ENCODE assay signal across 13 cellular contexts in genomic region chr3:40972350-40972749, GRCh38.
DNase-seq lines count a peak whose midpoint lies in the region; ATAC-seq, FAIRE-seq and TF ChIP-seq lines count a peak whose summit lies in the region.
"Had no signal": no experiment of that assay in that cellular context is flagged by ENCODE, and none has a peak within 500 bp of the region (broad histone marks: within the 10 kb centered on the region; RNA-seq: fewer than 3 reads in every experiment).

No MANE protein-coding gene starts in this region.

- ATAC-seq in Right ventricle myocardium superior (ENCODE audit: poor library complexity): no peak
- no peak for ATAC-seq in natural killer cell
- no peak for ATAC-seq in GM21737 (IDR thresholded peaks at IDR 0.05; ENCODE audit: unreplicated experiment)

- peaks cover 53% of the 10 kb centered on the region for H3K4me1 Mint-ChIP-seq in astrocyte (ENCODE audit: low read depth, unreplicated experiment)
- H3K4me1 Mint-ChIP-seq in natural killer cell: peaks cover 27 to 36% of the 10 kb centered on the region in 2 donors

- H3K4me3 ChIP-seq in left ventricle myocardium inferior: no peak overlapping the region
- H3K4me3 ChIP-seq in astrocyte (ENCODE audit: insufficient read depth, low read depth, low read length): no peak overlapping the region
- H3K4me3 ChIP-seq in uterus: no peak overlapping the region
- no peak overlapping the region for H3K4me3 ChIP-seq in HAP-1

- no peaks in the 10 kb centered on the region for H3K27me3 Mint-ChIP-seq in astrocyte (ENCODE audit: low read depth, unreplicated experiment)
- peaks cover 5% of the 10 kb centered on the region in 2 donors for H3K27me3 Mint-ChIP-seq in natural killer cell (ENCODE audit: low read depth in 2 of 2)

- no peaks in the 10 kb centered on the region for H3K27me3 ChIP-seq in left ventricle myocardium inferior (ENCODE audit: low read depth)
- H3K27me3 ChIP-seq in astrocyte (ENCODE audit: insufficient read depth, low read length): no peaks in the 10 kb centered on the region
- H3K27me3 ChIP-seq in uterus: no peaks in the 10 kb centered on the region
- H3K27me3 ChIP-seq in HAP-1 (ENCODE audit: low read depth): no peaks in the 10 kb centered on the region

- H3K36me3 Mint-ChIP-seq in astrocyte (ENCODE audit: low read depth, unreplicated experiment) (no peaks in the 10 kb centered on the region), natural killer cell (no peaks in the 10 kb centered on the region)
- H3K36me3 Mint-ChIP-seq: brain had no signal

- H4K20me1 ChIP-seq in astrocyte (ENCODE audit: insufficient read depth, low read length): no peaks in the 10 kb centered on the region

- H3K4me1 ChIP-seq in left ventricle myocardium inferior (peaks cover 69% of the 10 kb centered on the region), astrocyte (ENCODE audit: insufficient read depth, low read length) (peaks cover 21% of the 10 kb centered on the region), uterus (peaks cover 0 to 14% of the 10 kb centered on the region in 2 donors), HAP-1 (no peaks in the 10 kb centered on the region)

- intact Hi-C loops in left ventricle myocardium inferior (cut with micrococcal nuclease): loop anchor here (10.0 kb wide), 3 partner anchors 98 to 388 kb away; no protein-coding TSS in a partner anchor
- intact Hi-C loops in Right ventricle myocardium superior (cut with DNase I): loop anchor here (10.0 kb wide), 1 partner anchor 222 kb away; the partner anchor contains the start of gene CTNNB1
- intact Hi-C loops in natural killer cell (cut with micrococcal nuclease): loop anchor here (5.0 kb wide), 1 partner anchor 145 kb away; no protein-coding TSS in a partner anchor
- intact Hi-C loops in uterus (cut with DNase I; ENCODE audit: low total_unique reads): no loop called here

- in situ Hi-C loops in HAP-1 (cut with MboI; ENCODE audit: low sequenced_read_pairs): no loop called here

- no peak overlapping the region for H2AFZ ChIP-seq in astrocyte (ENCODE audit: low read depth, low read length)

- TF ChIP-seq CTCF in left ventricle myocardium inferior (IDR thresholded peaks at IDR 0.05; ENCODE audit: borderline replicate concordance) (no peak), astrocyte (IDR thresholded peaks at IDR 0.05; ENCODE audit: insufficient read depth, low read depth, low read length) (no peak), natural killer cell (IDR thresholded peaks at IDR 0.05) (no peak), uterus (IDR thresholded peaks at IDR 0.05) (no peak)

- peak overlapping the region; percentile 81 for H3K27ac ChIP-seq in left ventricle myocardium inferior (replicated peaks)
- no peak overlapping the region for H3K27ac ChIP-seq in astrocyte (ENCODE audit: low read depth, low read length)
- peak overlapping the region; percentile 64 to 74 for H3K27ac ChIP-seq in uterus

- H3K36me3 ChIP-seq in left ventricle myocardium inferior (no peaks in the 10 kb centered on the region), astrocyte (ENCODE audit: insufficient read depth, low read length) (no peaks in the 10 kb centered on the region), uterus (no peaks in the 10 kb centered on the region), HAP-1 (replicated peaks) (no peaks in the 10 kb centered on the region)

- H3K4me3 Mint-ChIP-seq in astrocyte (ENCODE audit: unreplicated experiment): no peak overlapping the region
- no peak overlapping the region for H3K4me3 Mint-ChIP-seq in natural killer cell
- H3K4me3 Mint-ChIP-seq: brain, neural crest cell had no signal

- H3K9me3 Mint-ChIP-seq in astrocyte (ENCODE audit: unreplicated experiment): no peaks in the 10 kb centered on the region
- H3K9me3 Mint-ChIP-seq in natural killer cell: no peaks in the 10 kb centered on the region

- no peak for FAIRE-seq in astrocyte (lab: Jason Lieb, UNC)
- FAIRE-seq: HTR-8/SVneo had no signal

- no peak for DNase-seq in left ventricle myocardium inferior
- DNase-seq in Right ventricle myocardium superior: no peak
- no peak for DNase-seq in astrocyte (ENCODE audit: low read depth)
- DNase-seq in natural killer cell: no peak
- no peak for DNase-seq in uterus
- no peak for DNase-seq in NCI-H1105 treated with DMSO at 0.1 percent for 48 hours (lab: John Stamatoyannopoulos, UW)
- no peak for DNase-seq in HAP-1 (ENCODE audit: low spot score in 2 of 2)
- DNase-seq: NCI-H1694 treated with DMSO at 0.1 percent for 48 hours, T-helper 9 cell had no signal

- no peaks in the 10 kb centered on the region for H3K79me2 ChIP-seq in astrocyte (ENCODE audit: insufficient read depth, low read length)

- H3K27ac Mint-ChIP-seq in astrocyte (ENCODE audit: unreplicated experiment): peak overlapping the region; percentile 82
- peak overlapping the region; percentile 78 to 87 for H3K27ac Mint-ChIP-seq in natural killer cell

- peak overlapping the region; percentile 56 for H3K4me2 ChIP-seq in astrocyte (ENCODE audit: low read length)

- no peaks in the 10 kb centered on the region for H3K9me3 ChIP-seq in left ventricle myocardium inferior (replicated peaks)
- no peaks in the 10 kb centered on the region for H3K9me3 ChIP-seq in astrocyte (ENCODE audit: insufficient read depth, low read depth, low read length)
- no peaks in the 10 kb centered on the region for H3K9me3 ChIP-seq in uterus
- no peaks in the 10 kb centered on the region for H3K9me3 ChIP-seq in HAP-1

- H3K9ac ChIP-seq in astrocyte (ENCODE audit: low read length): peak overlapping the region; percentile 46

- no peak for TF ChIP-seq POLR2A in uterus (IDR thresholded peaks at IDR 0.05)
